Comparison of ENCODE assay signal across 1 cellular context in the genomic region with DNA sequence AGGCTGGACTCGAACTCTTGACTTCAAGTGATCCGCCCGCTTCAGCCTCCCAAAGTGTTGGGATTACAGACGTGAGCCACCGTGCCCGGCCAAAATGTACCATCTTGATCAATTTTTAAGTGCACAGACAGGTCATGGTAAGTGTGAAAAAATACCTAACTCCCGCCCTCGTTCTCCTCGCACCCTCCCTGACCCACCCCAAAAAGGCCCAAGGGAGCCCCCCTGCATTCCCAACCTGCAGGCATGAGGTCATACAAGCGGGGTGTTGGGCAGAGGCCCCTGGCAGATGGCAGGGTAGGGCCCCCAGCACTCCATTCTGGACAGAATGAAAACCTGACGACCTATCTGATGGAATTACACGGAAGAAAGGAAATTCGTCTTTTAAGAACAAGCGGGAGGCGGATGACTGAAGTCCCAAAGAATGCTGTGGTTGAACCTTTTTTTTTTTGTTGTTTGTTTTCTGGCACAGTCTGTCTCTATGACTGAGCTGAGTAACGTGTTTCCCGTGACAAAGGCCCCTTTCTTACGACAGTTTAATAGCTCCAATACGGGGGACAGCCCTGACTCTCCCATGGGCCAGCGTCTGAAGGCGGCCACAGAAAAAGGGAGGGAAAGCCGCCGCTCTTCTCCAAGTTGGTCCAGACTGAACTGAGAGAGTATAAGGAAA.
TF ChIP-seq lines count a peak whose summit lies in the region.

No MANE protein-coding gene starts in this region.

TF ChIP-seq in A549, 52 proteins besides CTCF, POLR2A, EP300 and RAD21 (continued from another document):
- TF ChIP-seq REST (IDR thresholded peaks at IDR 0.05), result no peak
- peak; percentile 84; the same call in 1 of the 2 replicates for TF ChIP-seq EHF (CRISPR knock-in tag; IDR thresholded peaks at IDR 0.05)
- no peak for TF ChIP-seq MAZ (IDR thresholded peaks at IDR 0.05; ENCODE audit: borderline replicate concordance, low read depth, low read length)
- TF ChIP-seq JUNB (IDR thresholded peaks at IDR 0.05), result peak; percentile 96
- no peak for TF ChIP-seq CHD2 (IDR thresholded peaks at IDR 0.05; ENCODE audit: low read length, partially characterized antibody)
- TF ChIP-seq PHF8 (IDR thresholded peaks at IDR 0.05; ENCODE audit: borderline replicate concordance, low read depth), result no peak
- peak; percentile 90; the same call in 1 of the 2 replicates for TF ChIP-seq E2F6 (IDR thresholded peaks at IDR 0.05; ENCODE audit: borderline replicate concordance, low read depth)
- TF ChIP-seq ZSCAN20 (CRISPR knock-in tag; IDR thresholded peaks at IDR 0.05), result no peak; the same call in 1 of the 2 replicates
- TF ChIP-seq SREBF2 (IDR thresholded peaks at IDR 0.05), result no peak
- TF ChIP-seq NPAS2 (CRISPR knock-in tag; IDR thresholded peaks at IDR 0.05; ENCODE audit: borderline replicate concordance), result no peak
- TF ChIP-seq SMC3 (IDR thresholded peaks at IDR 0.05), result peak; percentile 66
- TF ChIP-seq TFCP2L1 (CRISPR knock-in tag; IDR thresholded peaks at IDR 0.05), result no peak
- no peak for TF ChIP-seq BHLHE40 (IDR thresholded peaks at IDR 0.05; ENCODE audit: low read depth, low read length)
- peak; percentile 56; the same call in 1 of the 2 replicates for TF ChIP-seq HOXB13 (CRISPR knock-in tag; IDR thresholded peaks at IDR 0.05; ENCODE audit: low read depth)
- TF ChIP-seq ZFP36 (IDR thresholded peaks at IDR 0.05; ENCODE audit: borderline replicate concordance, partially characterized antibody), result no peak
- no peak for TF ChIP-seq RFX5 (IDR thresholded peaks at IDR 0.05)
- no peak for TF ChIP-seq ESRRA (IDR thresholded peaks at IDR 0.05; ENCODE audit: borderline replicate concordance, low read length)
- peak; percentile 74 for TF ChIP-seq FOSB (CRISPR knock-in tag; IDR thresholded peaks at IDR 0.05)
- 0 out of 2 replicates have a peak, but pooled peaks have one; percentile 52 for TF ChIP-seq ZNF302 (CRISPR knock-in tag; IDR thresholded peaks at IDR 0.05)
- TF ChIP-seq POLR2AphosphoS2 (conservative IDR thresholded peaks at IDR 0.05; ENCODE audit: low read length), result no peak
- no peak for TF ChIP-seq CHD4 (IDR thresholded peaks at IDR 0.05; ENCODE audit: borderline replicate concordance)
- TF ChIP-seq NFE2L2 (conservative IDR thresholded peaks at IDR 0.05; ENCODE audit: low read length), result no peak
- peak; percentile 36; the same call in 1 of the 2 replicates for TF ChIP-seq HES2 (IDR thresholded peaks at IDR 0.05)
- peak; percentile 97 for TF ChIP-seq GATA3 (IDR thresholded peaks at IDR 0.05; ENCODE audit: borderline replicate concordance)
- no peak for TF ChIP-seq ZC3H11A (IDR thresholded peaks at IDR 0.05)
- TF ChIP-seq NR3C1 (IDR thresholded peaks at IDR 0.05), result no peak
- TF ChIP-seq FOSL2 (IDR thresholded peaks at IDR 0.05), result peak; percentile 87; the same call in 1 of the 2 replicates
- peak; percentile 94 for TF ChIP-seq FOSL2 (CRISPR knock-in tag; IDR thresholded peaks at IDR 0.05)
- peak; percentile 70; the same call in 1 of the 2 replicates for TF ChIP-seq ATOH8 (CRISPR knock-in tag; IDR thresholded peaks at IDR 0.05; ENCODE audit: low read depth)
- TF ChIP-seq KDM5A (IDR thresholded peaks at IDR 0.05), result no peak
- TF ChIP-seq, protein P1, sequence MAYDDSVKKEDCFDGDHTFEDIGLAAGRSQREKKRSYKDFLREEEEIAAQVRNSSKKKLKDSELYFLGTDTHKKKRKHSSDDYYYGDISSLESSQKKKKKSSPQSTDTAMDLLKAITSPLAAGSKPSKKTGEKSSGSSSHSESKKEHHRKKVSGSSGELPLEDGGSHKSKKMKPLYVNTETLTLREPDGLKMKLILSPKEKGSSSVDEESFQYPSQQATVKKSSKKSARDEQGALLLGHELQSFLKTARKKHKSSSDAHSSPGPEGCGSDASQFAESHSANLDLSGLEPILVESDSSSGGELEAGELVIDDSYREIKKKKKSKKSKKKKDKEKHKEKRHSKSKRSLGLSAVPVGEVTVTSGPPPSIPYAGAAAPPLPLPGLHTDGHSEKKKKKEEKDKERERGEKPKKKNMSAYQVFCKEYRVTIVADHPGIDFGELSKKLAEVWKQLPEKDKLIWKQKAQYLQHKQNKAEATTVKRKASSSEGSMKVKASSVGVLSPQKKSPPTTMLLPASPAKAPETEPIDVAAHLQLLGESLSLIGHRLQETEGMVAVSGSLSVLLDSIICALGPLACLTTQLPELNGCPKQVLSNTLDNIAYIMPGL (CRISPR knock-in tag; IDR thresholded peaks at IDR 0.05; ENCODE audit: borderline replicate concordance), result no peak
- no peak for TF ChIP-seq HDAC2 (IDR thresholded peaks at IDR 0.05)
- no peak for TF ChIP-seq CBX8 (IDR thresholded peaks at IDR 0.05)
- TF ChIP-seq, protein P2, sequence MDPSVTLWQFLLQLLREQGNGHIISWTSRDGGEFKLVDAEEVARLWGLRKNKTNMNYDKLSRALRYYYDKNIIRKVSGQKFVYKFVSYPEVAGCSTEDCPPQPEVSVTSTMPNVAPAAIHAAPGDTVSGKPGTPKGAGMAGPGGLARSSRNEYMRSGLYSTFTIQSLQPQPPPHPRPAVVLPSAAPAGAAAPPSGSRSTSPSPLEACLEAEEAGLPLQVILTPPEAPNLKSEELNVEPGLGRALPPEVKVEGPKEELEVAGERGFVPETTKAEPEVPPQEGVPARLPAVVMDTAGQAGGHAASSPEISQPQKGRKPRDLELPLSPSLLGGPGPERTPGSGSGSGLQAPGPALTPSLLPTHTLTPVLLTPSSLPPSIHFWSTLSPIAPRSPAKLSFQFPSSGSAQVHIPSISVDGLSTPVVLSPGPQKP (IDR thresholded peaks at IDR 0.05; ENCODE audit: low read depth, low read length), result no peak
- no peak for TF ChIP-seq HEYL (CRISPR knock-in tag; IDR thresholded peaks at IDR 0.05)
- no peak for TF ChIP-seq USF2 (IDR thresholded peaks at IDR 0.05)
- TF ChIP-seq RNF2 (IDR thresholded peaks at IDR 0.05; ENCODE audit: borderline replicate concordance, low read depth), result no peak
- TF ChIP-seq RCOR1 (IDR thresholded peaks at IDR 0.05; ENCODE audit: low read depth, low read length), result no peak
- 0 out of 2 replicates have a peak, but pooled peaks have one; percentile 67 for TF ChIP-seq RARB (CRISPR knock-in tag; IDR thresholded peaks at IDR 0.05)
- peak; percentile 29; the same call in 1 of the 2 replicates for TF ChIP-seq HOXB5 (CRISPR knock-in tag; IDR thresholded peaks at IDR 0.05)
